Comparison of ENCODE assay signal across 1 cellular context in the genomic region with DNA sequence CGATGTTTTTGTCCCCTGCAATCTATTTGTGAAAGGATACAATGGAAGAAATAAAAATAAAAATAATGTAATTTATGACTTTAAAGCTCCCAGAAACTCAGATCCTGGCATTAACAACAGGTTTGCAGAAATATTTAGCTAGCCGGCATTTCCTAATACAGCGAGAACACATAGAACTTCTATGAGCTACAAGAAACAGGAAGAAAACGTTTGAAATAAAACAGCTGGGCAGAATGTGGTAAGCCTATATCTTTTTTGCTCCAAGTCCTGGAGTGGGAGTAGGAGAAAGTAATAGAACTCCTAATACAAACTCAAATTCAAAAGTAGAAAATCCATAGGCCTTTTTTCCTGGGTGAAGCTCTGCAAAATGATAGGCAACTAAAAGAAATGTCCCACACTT.
TF ChIP-seq lines count a peak whose summit lies in the region.

No MANE protein-coding gene starts in this region.

TF ChIP-seq in WTC11, 78 proteins besides CTCF, POLR2A, EP300 and RAD21 (continued from another document):
- TF ChIP-seq ZNF425 (CRISPR knock-in tag; conservative IDR thresholded peaks at IDR 0.05): no peak
- no peak for TF ChIP-seq RELA (CRISPR knock-in tag; IDR thresholded peaks at IDR 0.05; ENCODE audit: borderline replicate concordance)
- TF ChIP-seq, protein P1, sequence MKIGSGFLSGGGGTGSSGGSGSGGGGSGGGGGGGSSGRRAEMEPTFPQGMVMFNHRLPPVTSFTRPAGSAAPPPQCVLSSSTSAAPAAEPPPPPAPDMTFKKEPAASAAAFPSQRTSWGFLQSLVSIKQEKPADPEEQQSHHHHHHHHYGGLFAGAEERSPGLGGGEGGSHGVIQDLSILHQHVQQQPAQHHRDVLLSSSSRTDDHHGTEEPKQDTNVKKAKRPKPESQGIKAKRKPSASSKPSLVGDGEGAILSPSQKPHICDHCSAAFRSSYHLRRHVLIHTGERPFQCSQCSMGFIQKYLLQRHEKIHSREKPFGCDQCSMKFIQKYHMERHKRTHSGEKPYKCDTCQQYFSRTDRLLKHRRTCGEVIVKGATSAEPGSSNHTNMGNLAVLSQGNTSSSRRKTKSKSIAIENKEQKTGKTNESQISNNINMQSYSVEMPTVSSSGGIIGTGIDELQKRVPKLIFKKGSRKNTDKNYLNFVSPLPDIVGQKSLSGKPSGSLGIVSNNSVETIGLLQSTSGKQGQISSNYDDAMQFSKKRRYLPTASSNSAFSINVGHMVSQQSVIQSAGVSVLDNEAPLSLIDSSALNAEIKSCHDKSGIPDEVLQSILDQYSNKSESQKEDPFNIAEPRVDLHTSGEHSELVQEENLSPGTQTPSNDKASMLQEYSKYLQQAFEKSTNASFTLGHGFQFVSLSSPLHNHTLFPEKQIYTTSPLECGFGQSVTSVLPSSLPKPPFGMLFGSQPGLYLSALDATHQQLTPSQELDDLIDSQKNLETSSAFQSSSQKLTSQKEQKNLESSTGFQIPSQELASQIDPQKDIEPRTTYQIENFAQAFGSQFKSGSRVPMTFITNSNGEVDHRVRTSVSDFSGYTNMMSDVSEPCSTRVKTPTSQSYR (CRISPR knock-in tag; IDR thresholded peaks at IDR 0.05): no peak
TF ChIP-seq in WTC11: peak in this region for 0.
